11 cellular contexts compared by ENCODE assay signal in the genomic region with DNA sequence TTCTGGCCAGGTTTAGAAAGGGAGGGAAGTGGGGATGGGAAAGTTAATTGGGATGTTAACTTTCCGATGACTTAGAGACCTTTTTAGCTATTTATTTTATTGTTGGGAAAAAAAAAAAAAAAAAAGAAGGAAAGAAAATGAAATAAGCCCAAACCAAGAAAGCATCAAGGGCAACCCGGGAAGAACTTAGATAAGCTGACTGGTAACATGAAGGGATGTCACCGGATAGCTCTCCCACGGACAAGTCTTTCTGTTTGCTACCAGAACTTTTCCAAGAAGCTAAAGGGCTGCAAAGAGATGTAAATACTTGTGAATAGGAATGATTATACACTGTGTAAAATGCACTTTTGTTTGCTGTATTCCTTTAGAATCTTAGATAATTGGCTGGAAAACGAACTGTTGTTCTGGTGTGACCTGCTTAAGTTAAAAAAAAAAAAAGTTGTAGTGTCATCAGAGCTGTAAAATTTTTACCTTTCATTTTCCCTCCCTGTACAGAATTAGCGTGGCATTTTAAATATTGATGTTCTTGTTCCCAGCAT. TPM values are rescaled to one million over a fixed set of nuclear protein-coding genes. Genes with fewer than 3 reads are reported as not detected.
DNase-seq lines count a peak whose midpoint lies in the region; ATAC-seq lines count a peak whose summit lies in the region.
"Had no signal": no experiment of that assay in that cellular context is flagged by ENCODE, and none has a peak within 500 bp of the region (broad histone marks: within the 10 kb centered on the region; RNA-seq: fewer than 3 reads in every experiment).

No MANE protein-coding gene starts in this region.

- CTCF ChIA-PET in activated CD4-positive, alpha-beta T cell treated with anti-CD3 and anti-CD28 coated beads, Interleukin-2, amount 10 ng/mL, durations not matched to agents 7 days and 5 days (lab: Charles Lee): interaction anchor here (0.6 to 1.7 kb wide), 6 partner anchors 38 to 121 kb away, joined by 3 to 5 read pairs (median 4); no protein-coding TSS in a partner anchor
- CTCF ChIA-PET in activated CD4-positive, alpha-beta memory T cell treated with anti-CD3 and anti-CD28 coated beads, Interleukin-2, amount 10 ng/mL, durations not matched to agents 7 days and 5 days (lab: Charles Lee): interaction anchor here (0.6 to 1.7 kb wide), 8 partner anchors 9 to 649 kb away, joined by 4 to 10 read pairs (median 5); no protein-coding TSS in a partner anchor

- H3K27me3 Mint-ChIP-seq in activated CD4-positive, alpha-beta T cell treated with anti-CD3 and anti-CD28 coated beads, Interleukin-2, amount 10 ng/mL, durations not matched to agents 7 days and 5 days: peaks cover 89% of the 10 kb centered on the region
- peaks cover 76% of the 10 kb centered on the region for H3K27me3 Mint-ChIP-seq in activated CD4-positive, alpha-beta memory T cell treated with anti-CD3 and anti-CD28 coated beads, Interleukin-2, amount 10 ng/mL, durations not matched to agents 7 days and 5 days

- POLR2A ChIA-PET in activated CD4-positive, alpha-beta T cell treated with anti-CD3 and anti-CD28 coated beads, Interleukin-2, amount 10 ng/mL, durations not matched to agents 7 days and 5 days (lab: Charles Lee): interaction anchor here (0.5 to 0.7 kb wide), 2 partner anchors 29 to 120 kb away, joined by 3 to 4 read pairs; no protein-coding TSS in a partner anchor
- POLR2A ChIA-PET in activated CD4-positive, alpha-beta memory T cell treated with anti-CD3 and anti-CD28 coated beads, Interleukin-2, amount 10 ng/mL, durations not matched to agents 7 days and 5 days (lab: Charles Lee): interaction anchor here (0.8 to 1.6 kb wide), 8 partner anchors 10 to 391 kb away, joined by 3 to 10 read pairs (median 5); a partner anchor contains a TSS

- peak overlapping the region; percentile 74 for H3K4me3 ChIP-seq in iPS-20b (ENCODE audit: low read length)
- H3K4me3 ChIP-seq in subcutaneous abdominal adipose tissue (ENCODE audit: low read depth in 1 of 5, low read length in 5 of 5): peak overlapping the region; percentile 50 to 73 (median 60)

- no peak for ATAC-seq in HG03378 (IDR thresholded peaks at IDR 0.05; ENCODE audit: unreplicated experiment)

- peaks cover 10% of the 10 kb centered on the region for H3K36me3 Mint-ChIP-seq in activated CD4-positive, alpha-beta T cell treated with anti-CD3 and anti-CD28 coated beads, Interleukin-2, amount 10 ng/mL, durations not matched to agents 7 days and 5 days (ENCODE audit: low read depth)
- H3K36me3 Mint-ChIP-seq in activated CD4-positive, alpha-beta memory T cell treated with anti-CD3 and anti-CD28 coated beads, Interleukin-2, amount 10 ng/mL, durations not matched to agents 7 days and 5 days (ENCODE audit: low read depth): peaks cover 32% of the 10 kb centered on the region

- DNase-seq in activated CD4-positive, alpha-beta T cell treated with anti-CD3 and anti-CD28 coated beads, Interleukin-2, amount 10 ng/mL, durations not matched to agents 7 days and 5 days: no peak
- DNase-seq in activated CD4-positive, alpha-beta T cell treated with anti-CD3 and anti-CD28 coated beads, Interleukin-2, amount 50 U/mL, for 48 hours: no peak
- no peak for DNase-seq in activated CD4-positive, alpha-beta memory T cell treated with anti-CD3 and anti-CD28 coated beads, Interleukin-2, amount 10 ng/mL, durations not matched to agents 7 days and 5 days
- DNase-seq in NCI-H146 (lab: John Stamatoyannopoulos, UW): no peak
- no peak for DNase-seq in amniotic stem cell (lab: John Stamatoyannopoulos, UW)
- DNase-seq: NCI-H2107 had no signal

- H3K9me3 Mint-ChIP-seq in activated CD4-positive, alpha-beta T cell treated with anti-CD3 and anti-CD28 coated beads, Interleukin-2, amount 10 ng/mL, durations not matched to agents 7 days and 5 days: peaks cover 3% of the 10 kb centered on the region
- no peaks in the 10 kb centered on the region for H3K9me3 Mint-ChIP-seq in activated CD4-positive, alpha-beta memory T cell treated with anti-CD3 and anti-CD28 coated beads, Interleukin-2, amount 10 ng/mL, durations not matched to agents 7 days and 5 days

- H3K9ac ChIP-seq in iPS-20b (ENCODE audit: low read depth, low read length): peak overlapping the region; percentile 57; the same call in 1 of the 2 replicates
- H3K9ac ChIP-seq in subcutaneous abdominal adipose tissue (ENCODE audit: low read length in 5 of 5): peak overlapping the region in 1 of 5 donors; percentile 68

- H3K4me1 ChIP-seq in iPS-20b (ENCODE audit: insufficient read depth, low read length): peaks cover 51% of the 10 kb centered on the region; the same call in 1 of the 2 replicates
- peaks cover 0 to 34% (median 32%) of the 10 kb centered on the region in 5 donors for H3K4me1 ChIP-seq in subcutaneous abdominal adipose tissue (ENCODE audit: control insufficient read depth in 5 of 5, insufficient read depth in 5 of 5, low read length in 5 of 5)

- H3K36me3 ChIP-seq in iPS-20b (ENCODE audit: insufficient read depth, low read depth, low read length): no peaks in the 10 kb centered on the region
- H3K36me3 ChIP-seq in subcutaneous abdominal adipose tissue (ENCODE audit: control insufficient read depth in 5 of 5, insufficient read depth in 5 of 5, low read length in 5 of 5): no peaks in the 10 kb centered on the region
- H3K36me3 ChIP-seq: left lung had no signal

- peak overlapping the region; percentile 93 for H3K27ac Mint-ChIP-seq in activated CD4-positive, alpha-beta T cell treated with anti-CD3 and anti-CD28 coated beads, Interleukin-2, amount 10 ng/mL, durations not matched to agents 7 days and 5 days
- peak overlapping the region; percentile 96 for H3K27ac Mint-ChIP-seq in activated CD4-positive, alpha-beta memory T cell treated with anti-CD3 and anti-CD28 coated beads, Interleukin-2, amount 10 ng/mL, durations not matched to agents 7 days and 5 days

- H3K27ac ChIP-seq in iPS-20b (ENCODE audit: low read length) (no peak overlapping the region), subcutaneous abdominal adipose tissue (ENCODE audit: low read depth, low read length) (no peak overlapping the region)
- H3K27ac ChIP-seq: left lung had no signal

- H3K4me3 Mint-ChIP-seq in activated CD4-positive, alpha-beta T cell treated with anti-CD3 and anti-CD28 coated beads, Interleukin-2, amount 10 ng/mL, durations not matched to agents 7 days and 5 days: peak overlapping the region; percentile 91
- H3K4me3 Mint-ChIP-seq in activated CD4-positive, alpha-beta memory T cell treated with anti-CD3 and anti-CD28 coated beads, Interleukin-2, amount 10 ng/mL, durations not matched to agents 7 days and 5 days: peak overlapping the region; percentile 96

- no peaks in the 10 kb centered on the region for H3K9me3 ChIP-seq in iPS-20b (ENCODE audit: insufficient read depth, low read depth, low read length)
- H3K9me3 ChIP-seq in subcutaneous abdominal adipose tissue (ENCODE audit: control insufficient read depth in 5 of 5, low read length in 5 of 5): peaks cover 0 to 2% (median 0%) of the 10 kb centered on the region in 5 donors
- H3K9me3 ChIP-seq: left lung had no signal

- peaks cover 53% of the 10 kb centered on the region for H3K4me1 Mint-ChIP-seq in activated CD4-positive, alpha-beta T cell treated with anti-CD3 and anti-CD28 coated beads, Interleukin-2, amount 10 ng/mL, durations not matched to agents 7 days and 5 days
- peaks cover 66% of the 10 kb centered on the region for H3K4me1 Mint-ChIP-seq in activated CD4-positive, alpha-beta memory T cell treated with anti-CD3 and anti-CD28 coated beads, Interleukin-2, amount 10 ng/mL, durations not matched to agents 7 days and 5 days

- H3K27me3 ChIP-seq in iPS-20b (ENCODE audit: insufficient read depth, low read length): peaks cover 78% of the 10 kb centered on the region
- peaks cover 63 to 93% (median 83%) of the 10 kb centered on the region in 5 donors for H3K27me3 ChIP-seq in subcutaneous abdominal adipose tissue (ENCODE audit: control insufficient read depth in 5 of 5, insufficient read depth in 4 of 5, low read length in 5 of 5)

RNA-seq across cellular contexts. Expression of a gene that starts 2.8 kb away (rescaled TPM):
- total RNA-seq in activated CD4-positive, alpha-beta T cell treated with anti-CD3 and anti-CD28 coated beads, Interleukin-2, amount 10 ng/mL, durations not matched to agents 7 days and 5 days: under 1 TPM; 0.54 to 0.57 TPM
- 1 to 10 TPM; 3.7 to 5.2 TPM for total RNA-seq in activated CD4-positive, alpha-beta memory T cell treated with anti-CD3 and anti-CD28 coated beads, Interleukin-2, amount 10 ng/mL, durations not matched to agents 7 days and 5 days
- total RNA-seq: left lung, temporal lobe had no signal
